ENCODE assay signal across 13 cellular contexts in genomic region chr2:181774601-181775179, GRCh38.
A peak's percentile ranks its signal among the peaks of the same experiment; 100 is the strongest.
DNase-seq lines count a peak whose midpoint lies in the region; ATAC-seq and TF ChIP-seq lines count a peak whose summit lies in the region.
"Had no signal": no experiment of that assay in that cellular context is flagged by ENCODE, and none has a peak within 500 bp of the region (broad histone marks: within the 10 kb centered on the region; RNA-seq: fewer than 3 reads in every experiment).

No MANE protein-coding gene starts in this region.

- peaks cover 8% of the 10 kb centered on the region for H3K27me3 Mint-ChIP-seq in activated T-cell treated with anti-CD3 and anti-CD28 coated beads, Interleukin-2, amount 50 U/mL, for 24 hours

- ATAC-seq in GM21619 (IDR thresholded peaks at IDR 0.05; ENCODE audit: unreplicated experiment) = peak; percentile 49
- ATAC-seq: gastroesophageal sphincter had no signal

- no peaks in the 10 kb centered on the region for H3K36me3 Mint-ChIP-seq in activated T-cell treated with anti-CD3 and anti-CD28 coated beads, Interleukin-2, amount 50 U/mL, for 24 hours (ENCODE audit: low read depth)

- H3K27me3 ChIP-seq in brain microvascular endothelial cell (replicated peaks) = no peaks in the 10 kb centered on the region
- H3K27me3 ChIP-seq: gastroesophageal sphincter had no signal

- H3K36me3 ChIP-seq in brain microvascular endothelial cell (replicated peaks) = no peaks in the 10 kb centered on the region
- H3K36me3 ChIP-seq: gastroesophageal sphincter had no signal

- H3K27ac Mint-ChIP-seq in activated T-cell treated with anti-CD3 and anti-CD28 coated beads, Interleukin-2, amount 50 U/mL, for 24 hours = no peak overlapping the region
- H3K27ac Mint-ChIP-seq: stimulated activated naive CD8-positive, alpha-beta T cell treated with anti-CD3 and anti-CD28 coated beads, Interleukin-15, Interleukin-2, amounts not matched to agents 100 ng/mL and 50 ng/mL, for 24 hours had no signal

- H3K4me1 Mint-ChIP-seq in activated T-cell treated with anti-CD3 and anti-CD28 coated beads, Interleukin-2, amount 50 U/mL, for 24 hours (ENCODE audit: low read depth) = peaks cover 9% of the 10 kb centered on the region

- no peak for TF ChIP-seq CTCF in brain microvascular endothelial cell (IDR thresholded peaks at IDR 0.05; ENCODE audit: low read depth, low read length, missing control alignments)

- H3K27ac ChIP-seq in brain microvascular endothelial cell = no peak overlapping the region
- H3K27ac ChIP-seq: gastroesophageal sphincter, SK-N-MC had no signal

- H3K4me3 ChIP-seq in brain microvascular endothelial cell (ENCODE audit: low read depth, low read length) = no peak overlapping the region
- H3K4me3 ChIP-seq: gastroesophageal sphincter, SK-N-MC, skin epidermis had no signal

- H3K4me3 Mint-ChIP-seq in activated T-cell treated with anti-CD3 and anti-CD28 coated beads, Interleukin-2, amount 50 U/mL, for 24 hours = no peak overlapping the region
- H3K4me3 Mint-ChIP-seq: stimulated activated naive CD8-positive, alpha-beta T cell treated with anti-CD3 and anti-CD28 coated beads, Interleukin-15, Interleukin-2, amounts not matched to agents 100 ng/mL and 50 ng/mL, for 24 hours had no signal

- in situ Hi-C loops in brain microvascular endothelial cell (cut with HindIII; ENCODE audit: low pct_ligation_motif_present, low sequenced_read_pairs) = no loop called here

- no peaks in the 10 kb centered on the region for H3K9me3 Mint-ChIP-seq in activated T-cell treated with anti-CD3 and anti-CD28 coated beads, Interleukin-2, amount 50 U/mL, for 24 hours

- DNase-seq in EH (ENCODE audit: low read depth) (peak; percentile 66), LHCN-M2 (ENCODE audit: low read depth) (peak; percentile 64), brain microvascular endothelial cell (peak; percentile 48), NCI-H748 (lab: John Stamatoyannopoulos, UW; ENCODE audit: unreplicated experiment) (no peak)
- no peak for DNase-seq in stimulated activated CD4-positive, alpha-beta T cell treated with anti-CD3 and anti-CD28 coated beads, Interleukin-12 subunit alpha, Interleukin-12 subunit beta, amount 100 ng/mL, for 4 hours
- no peak for DNase-seq in activated T-cell treated with anti-CD3 and anti-CD28 coated beads, Interleukin-2, amount 50 U/mL, for 24 hours
- DNase-seq in activated CD4-positive, alpha-beta T cell treated with anti-CD3 and anti-CD28 coated beads, Interleukin-2, amount 50 U/mL, for 4 hours = no peak
- DNase-seq: NCI-H1694 had no signal

Comparison
In these comparisons a context has a peak if more than half of its experiments do, and no peak if none do; other contexts are left out.
1. DNase-seq: peak in EH (single experiment), LHCN-M2 (single experiment) and brain microvascular endothelial cell (single experiment); none in stimulated activated CD4-positive, alpha-beta T cell treated with anti-CD3 and anti-CD28 coated beads, Interleukin-12 subunit alpha, Interleukin-12 subunit beta, amount 100 ng/mL, for 4 hours (single experiment), activated T-cell treated with anti-CD3 and anti-CD28 coated beads, Interleukin-2, amount 50 U/mL, for 24 hours (single experiment), NCI-H748 (single experiment) and activated CD4-positive, alpha-beta T cell treated with anti-CD3 and anti-CD28 coated beads, Interleukin-2, amount 50 U/mL, for 4 hours (0 of 2).